ENCODE assay signal across 11 cellular contexts in genomic region chr5:134111741-134112647, GRCh38. TPM values are rescaled to one million over a fixed set of nuclear protein-coding genes. Genes with fewer than 3 reads are reported as not detected.
DNase-seq lines count a peak whose midpoint lies in the region; ATAC-seq and TF ChIP-seq lines count a peak whose summit lies in the region.
"Had no signal": no experiment of that assay in that cellular context is flagged by ENCODE, and none has a peak within 500 bp of the region (broad histone marks: within the 10 kb centered on the region; RNA-seq: fewer than 3 reads in every experiment).

No MANE protein-coding gene starts in this region.

- DNase-seq in EH (ENCODE audit: low read depth) (peak; percentile 49), mesenchymal stem cell (peak; percentile 26), G401 (ENCODE audit: low spot score) (no peak), SK-N-DZ (ENCODE audit: low spot score) (no peak), psoas muscle (no peak)
- DNase-seq: activated B cell treated with CpG ODN at 0.5 μM for 24 hours, heart right ventricle, MM.1S had no signal

- H3K27me3 Mint-ChIP-seq in activated naive CD4-positive, alpha-beta T cell treated with anti-CD3 and anti-CD28 coated beads, Interleukin-2, amount 50 U/mL, for 24 hours, result no peaks in the 10 kb centered on the region

- H3K4me1 Mint-ChIP-seq in activated naive CD4-positive, alpha-beta T cell treated with anti-CD3 and anti-CD28 coated beads, Interleukin-2, amount 50 U/mL, for 24 hours, result peaks cover 69% of the 10 kb centered on the region

- H3K18ac ChIP-seq in mesenchymal stem cell (ENCODE audit: low read depth in 1 of 2, low read length in 2 of 2), result no peak overlapping the region

- H3K4me2 ChIP-seq in mesenchymal stem cell (ENCODE audit: low read length, poor library complexity, severe bottlenecking), result no peak overlapping the region

- no peak overlapping the region for H2AFZ ChIP-seq in mesenchymal stem cell (ENCODE audit: low read depth, low read length)

- H2BK5ac ChIP-seq in mesenchymal stem cell (ENCODE audit: low read depth, low read length, poor library complexity, severe bottlenecking), result no peak overlapping the region

- no peaks in the 10 kb centered on the region for H3K79me1 ChIP-seq in mesenchymal stem cell (replicated peaks; ENCODE audit: low read length, poor library complexity, severe bottlenecking)

- no peak overlapping the region for H2BK15ac ChIP-seq in mesenchymal stem cell (ENCODE audit: low read depth, poor library complexity, severe bottlenecking)

- H3K9me3 ChIP-seq in mesenchymal stem cell (ENCODE audit: control insufficient read depth, low read length), result no peaks in the 10 kb centered on the region
- H3K9me3 ChIP-seq in psoas muscle, result no peaks in the 10 kb centered on the region
- H3K9me3 ChIP-seq: heart right ventricle had no signal

- in situ Hi-C loops in G401 (cut with HindIII; ENCODE audit: low sequenced_read_pairs), result no loop called here

- no peak overlapping the region for H3K4me3 ChIP-seq in mesenchymal stem cell (ENCODE audit: insufficient read depth in 1 of 2, low read depth in 1 of 2, low read length in 2 of 2)
- H3K4me3 ChIP-seq in psoas muscle, result no peak overlapping the region
- H3K4me3 ChIP-seq: heart right ventricle had no signal

- peak overlapping the region in 1 of 2 experiments; percentile 9 for H3K14ac ChIP-seq in mesenchymal stem cell (ENCODE audit: low read length in 2 of 2)

- H3K4ac ChIP-seq in mesenchymal stem cell (ENCODE audit: low read depth in 1 of 2, low read length in 2 of 2), result no peak overlapping the region

- no peak for TF ChIP-seq CTCF in psoas muscle (IDR thresholded peaks at IDR 0.05)

- H2AK5ac ChIP-seq in mesenchymal stem cell (ENCODE audit: low read length, severe bottlenecking), result no peak overlapping the region

- H4K8ac ChIP-seq in mesenchymal stem cell (ENCODE audit: low read length), result no peak overlapping the region

- no peak overlapping the region for H4K91ac ChIP-seq in mesenchymal stem cell (ENCODE audit: low read length)

- ATAC-seq in HG02610 (IDR thresholded peaks at IDR 0.05; ENCODE audit: unreplicated experiment) (peak; percentile 39), HG02938 (IDR thresholded peaks at IDR 0.05; ENCODE audit: unreplicated experiment) (no peak), psoas muscle (no peak)
- ATAC-seq: heart right ventricle had no signal

- H2BK12ac ChIP-seq in mesenchymal stem cell (ENCODE audit: low read length in 2 of 2), result no peak overlapping the region

- WGBS in mesenchymal stem cell, result 84% methylated on average over 5 of the region's 6 CpGs
- 91 to 94% (median 92%) methylated on average over 6 of the region's 6 CpGs for WGBS in psoas muscle, 3 donors

- H3K23ac ChIP-seq in mesenchymal stem cell (ENCODE audit: low read length in 2 of 2), result no peak overlapping the region

- peaks cover 3% of the 10 kb centered on the region for H3K36me3 Mint-ChIP-seq in activated naive CD4-positive, alpha-beta T cell treated with anti-CD3 and anti-CD28 coated beads, Interleukin-2, amount 50 U/mL, for 24 hours

- peaks cover 14% of the 10 kb centered on the region for H3K4me1 ChIP-seq in mesenchymal stem cell (ENCODE audit: control insufficient read depth, insufficient read depth, low read depth, low read length)
- H3K4me1 ChIP-seq in psoas muscle, result peaks cover 13% of the 10 kb centered on the region

- H3K27ac Mint-ChIP-seq in activated naive CD4-positive, alpha-beta T cell treated with anti-CD3 and anti-CD28 coated beads, Interleukin-2, amount 50 U/mL, for 24 hours, result peak overlapping the region; percentile 90
- H3K27ac Mint-ChIP-seq: activated B cell treated with CpG ODN at 0.5 μM for 24 hours had no signal

- H3K9me3 Mint-ChIP-seq in activated naive CD4-positive, alpha-beta T cell treated with anti-CD3 and anti-CD28 coated beads, Interleukin-2, amount 50 U/mL, for 24 hours, result no peaks in the 10 kb centered on the region
- H3K9me3 Mint-ChIP-seq: activated B cell treated with CpG ODN at 0.5 μM for 24 hours had no signal

- H3K36me3 ChIP-seq in mesenchymal stem cell (ENCODE audit: control insufficient read depth in 1 of 2, insufficient read depth in 2 of 2, low read depth in 1 of 2, low read length in 2 of 2), result peaks cover 0 to 7% of the 10 kb centered on the region in 2 experiments
- H3K36me3 ChIP-seq in psoas muscle (ENCODE audit: insufficient read depth in 1 of 2, low read depth in 1 of 2), result no peaks in the 10 kb centered on the region
- H3K36me3 ChIP-seq: heart right ventricle had no signal

- H3K9ac ChIP-seq in mesenchymal stem cell (ENCODE audit: low read length), result peak overlapping the region; percentile 12

- peak overlapping the region; percentile 81 for H3K4me3 Mint-ChIP-seq in activated naive CD4-positive, alpha-beta T cell treated with anti-CD3 and anti-CD28 coated beads, Interleukin-2, amount 50 U/mL, for 24 hours
- H3K4me3 Mint-ChIP-seq: activated B cell treated with CpG ODN at 0.5 μM for 24 hours had no signal

- H2BK120ac ChIP-seq in mesenchymal stem cell (ENCODE audit: low read depth, low read length), result no peak overlapping the region

- intact Hi-C loops in psoas muscle (cut with DNase I), result no loop called here

- H3K27me3 ChIP-seq in mesenchymal stem cell (ENCODE audit: control insufficient read depth in 1 of 2, insufficient read depth in 1 of 2, low read length in 2 of 2) (peaks cover 0 to 35% of the 10 kb centered on the region in 2 experiments), psoas muscle (ENCODE audit: insufficient read depth in 3 of 3, low read length in 2 of 3) (peaks cover 0 to 18% (median 7%) of the 10 kb centered on the region in 3 donors)

- H3K27ac ChIP-seq in mesenchymal stem cell (ENCODE audit: low read length, poor library complexity, severe bottlenecking) (no peak overlapping the region), psoas muscle (no peak overlapping the region)
- H3K27ac ChIP-seq: heart right ventricle had no signal

RNA-seq across cellular contexts. Expression of gene TCF7, which starts 2.5 kb away (rescaled TPM):
- 1.4 TPM for polyA plus RNA-seq in mesenchymal stem cell (2013, experiment 1 of 2)
- 1.4 TPM for polyA plus RNA-seq in mesenchymal stem cell (2013, experiment 2 of 2)
- 5.0 and 11.1 TPM in 2 replicates for total RNA-seq in G401 (2014; rRNA removed; shearing (Covaris generic))
- 5.0 and 5.5 TPM in 2 replicates for polyA plus RNA-seq in SK-N-DZ (2014; cell fraction: cytosol; rRNA removed)
- polyA plus RNA-seq in SK-N-DZ (2014; cell fraction: nucleus; rRNA removed), result 9.4 and 10.4 TPM in 2 replicates
- total RNA-seq in psoas muscle, result 1 to 10 TPM in 2 of 4 donors, under 1 TPM in 2; 0.74 to 2.0 (median 1.0) TPM
- 1 to 10 TPM in 2 of 3 donors, under 1 TPM in 1; 0.24 to 2.6 (median 1.0) TPM for polyA plus RNA-seq in psoas muscle

Comparison
In these comparisons a context has a peak if more than half of its experiments do, and no peak if none do; other contexts are left out.
1. DNase-seq: peak in EH (single experiment) and mesenchymal stem cell (single experiment); none in G401 (single experiment), SK-N-DZ (single experiment) and psoas muscle (0 of 2).